In genomic region chr9:76401580-76402354, GRCh38 we compare ENCODE assay signal across 1 cellular context.
TF ChIP-seq lines count a peak whose summit lies in the region.

No MANE protein-coding gene starts in this region.

TF ChIP-seq in HepG2, 621 proteins besides CTCF, POLR2A, EP300 and RAD21 (continued from another document and continues in another):
- no peak for TF ChIP-seq POGK (CRISPR knock-in tag; conservative IDR thresholded peaks at IDR 0.05)
- no peak for TF ChIP-seq PAX8 (CRISPR knock-in tag; IDR thresholded peaks at IDR 0.05; ENCODE audit: borderline replicate concordance)
- TF ChIP-seq ZNF724P (CRISPR knock-in tag; IDR thresholded peaks at IDR 0.05; ENCODE audit: borderline replicate concordance): no peak
- no peak for TF ChIP-seq FOSL1 (CRISPR knock-in tag; IDR thresholded peaks at IDR 0.05; ENCODE audit: borderline replicate concordance)
- TF ChIP-seq EHMT2 (IDR thresholded peaks at IDR 0.05; ENCODE audit: borderline replicate concordance, low read depth, low read length): no peak
- TF ChIP-seq CREM (IDR thresholded peaks at IDR 0.05): no peak; the same call in 1 of the 2 replicates
- no peak for TF ChIP-seq CREM (CRISPR knock-in tag; IDR thresholded peaks at IDR 0.05)
- no peak for TF ChIP-seq ZNF138 (CRISPR knock-in tag; IDR thresholded peaks at IDR 0.05; ENCODE audit: low read depth)
- TF ChIP-seq SALL1 (CRISPR knock-in tag; IDR thresholded peaks at IDR 0.05): peak; percentile 48; the same call in 1 of the 2 replicates
- no peak for TF ChIP-seq SRY (CRISPR knock-in tag; IDR thresholded peaks at IDR 0.05)
- TF ChIP-seq MLX (CRISPR knock-in tag; IDR thresholded peaks at IDR 0.05): no peak; the same call in 1 of the 2 replicates
- TF ChIP-seq NKX3-1 (CRISPR knock-in tag; IDR thresholded peaks at IDR 0.05): no peak
- TF ChIP-seq KDM4B (CRISPR knock-in tag; IDR thresholded peaks at IDR 0.05): no peak
- TF ChIP-seq PHB2 (IDR thresholded peaks at IDR 0.05; ENCODE audit: partially characterized antibody): no peak
- no peak for TF ChIP-seq ELF4 (CRISPR knock-in tag; IDR thresholded peaks at IDR 0.05; ENCODE audit: borderline replicate concordance)
- TF ChIP-seq HHEX (CRISPR knock-in tag; IDR thresholded peaks at IDR 0.05): no peak
- no peak for TF ChIP-seq FOXP1 (IDR thresholded peaks at IDR 0.05)
- peak; percentile 64; the same call in 1 of the 2 replicates for TF ChIP-seq FOXP1 (CRISPR knock-in tag; IDR thresholded peaks at IDR 0.05)
- TF ChIP-seq ZSCAN22 (CRISPR knock-in tag; IDR thresholded peaks at IDR 0.05): no peak
- TF ChIP-seq ZGPAT (CRISPR knock-in tag; IDR thresholded peaks at IDR 0.05): peak; percentile 23; the same call in 1 of the 2 replicates
- no peak for TF ChIP-seq ATF7 (IDR thresholded peaks at IDR 0.05)
- TF ChIP-seq ATF7 (CRISPR knock-in tag; IDR thresholded peaks at IDR 0.05): no peak
- TF ChIP-seq RFXANK (CRISPR knock-in tag; IDR thresholded peaks at IDR 0.05): no peak
- no peak for TF ChIP-seq POGZ (CRISPR knock-in tag; IDR thresholded peaks at IDR 0.05)
- no peak for TF ChIP-seq NFRKB (IDR thresholded peaks at IDR 0.05)
- peak; percentile 28; the same call in 1 of the 2 replicates for TF ChIP-seq ZNF264 (CRISPR knock-in tag; IDR thresholded peaks at IDR 0.05)
- TF ChIP-seq POLR2AphosphoS2 (IDR thresholded peaks at IDR 0.05; ENCODE audit: low read depth, low read length): no peak
- no peak for TF ChIP-seq ETS1 (CRISPR knock-in tag; IDR thresholded peaks at IDR 0.05)
- TF ChIP-seq ZNF558 (CRISPR knock-in tag; IDR thresholded peaks at IDR 0.05; ENCODE audit: borderline replicate concordance): no peak
- TF ChIP-seq THYN1 (CRISPR knock-in tag; IDR thresholded peaks at IDR 0.05; ENCODE audit: borderline replicate concordance, low read depth): no peak
- no peak for TF ChIP-seq KLF9 (CRISPR knock-in tag; IDR thresholded peaks at IDR 0.05; ENCODE audit: low read depth)
- no peak for TF ChIP-seq CREB1 (IDR thresholded peaks at IDR 0.05)
- TF ChIP-seq CREB1 (CRISPR knock-in tag; IDR thresholded peaks at IDR 0.05): no peak
- TF ChIP-seq ZNF609 (CRISPR knock-in tag; IDR thresholded peaks at IDR 0.05; ENCODE audit: borderline replicate concordance): no peak
- no peak for TF ChIP-seq ZNF362 (CRISPR knock-in tag; IDR thresholded peaks at IDR 0.05; ENCODE audit: borderline replicate concordance)
- TF ChIP-seq PCBP2 (optimal IDR thresholded peaks at IDR 0.05; ENCODE audit: low read depth, low read length, poor library complexity, severe bottlenecking): no peak
- no peak for TF ChIP-seq ZBTB33 (CRISPR knock-in tag; IDR thresholded peaks at IDR 0.05)
- TF ChIP-seq LBX2 (CRISPR knock-in tag; IDR thresholded peaks at IDR 0.05; ENCODE audit: borderline replicate concordance): no peak
- TF ChIP-seq ZBTB44 (CRISPR knock-in tag; IDR thresholded peaks at IDR 0.05): no peak
- TF ChIP-seq ZFP37 (CRISPR knock-in tag; IDR thresholded peaks at IDR 0.05; ENCODE audit: borderline replicate concordance): no peak
- no peak for TF ChIP-seq ZNF510 (CRISPR knock-in tag; IDR thresholded peaks at IDR 0.05; ENCODE audit: low read depth)
- TF ChIP-seq ZNF576 (CRISPR knock-in tag; IDR thresholded peaks at IDR 0.05): no peak
- TF ChIP-seq ZNF234 (CRISPR knock-in tag; conservative IDR thresholded peaks at IDR 0.05): no peak
